ENCODE assay signal across 37 cellular contexts in the genomic region with DNA sequence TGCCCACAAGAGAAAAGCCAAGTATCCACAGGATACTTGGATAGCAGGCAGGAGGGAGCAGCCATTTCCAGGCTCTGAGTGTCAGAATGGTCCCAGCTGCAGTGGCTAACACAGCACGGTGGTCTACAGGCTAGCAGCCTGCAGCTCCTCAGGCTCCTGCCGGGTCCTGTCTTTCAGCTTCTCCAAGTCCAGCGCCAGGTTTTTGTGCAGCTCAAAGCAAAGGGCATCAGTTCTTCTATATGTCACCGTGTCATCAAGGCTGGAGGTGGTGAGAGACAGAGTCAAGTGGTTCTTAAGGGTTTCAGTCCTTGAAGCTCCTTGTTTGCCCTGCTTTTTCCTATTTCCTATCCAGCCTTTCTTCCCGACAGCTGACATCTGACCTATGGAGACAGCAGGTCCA.
"Had no signal": no experiment of that assay in that cellular context is flagged by ENCODE, and none has a peak within 500 bp of the region (broad histone marks: within the 10 kb centered on the region; RNA-seq: fewer than 3 reads in every experiment).

No MANE protein-coding gene starts in this region.

- ATAC-seq: activated CD8-positive, alpha-beta T cell treated with anti-CD3 and anti-CD28 coated beads for 36 hours; activated naive CD4-positive, alpha-beta T cell treated with anti-CD3 and anti-CD28 coated beads, Interleukin-2, amount 50 U/mL, for 72 hours; activated T-cell treated with anti-CD3 and anti-CD28 coated beads, Interleukin-2, amount 50 U/mL, for 4 hours; activated T-cell treated with anti-CD3 and anti-CD28 coated beads, Interleukin-2, amount 50 U/mL, for 72 hours; activated T-helper 17 cell treated with anti-CD3 and anti-CD28 coated beads, Interleukin-2, amount 50 U/mL, for 72 hours; body of pancreas had no signal

- H3K9me3 ChIP-seq: adrenal gland, body of pancreas, breast epithelium had no signal

- H3K9me3 Mint-ChIP-seq: activated B cell treated with CpG ODN at 0.5 μM for 24 hours; activated CD4-positive, alpha-beta memory T cell treated with anti-CD3 and anti-CD28 coated beads for 36 hours; activated CD4-positive, alpha-beta T cell treated with anti-CD3 and anti-CD28 coated beads, Interleukin-2, amount 10 ng/mL, durations not matched to agents 24 days and 14 days; activated CD8-positive, alpha-beta T cell treated with anti-CD3 and anti-CD28 coated beads for 36 hours; activated naive CD4-positive, alpha-beta T cell treated with anti-CD3 and anti-CD28 coated beads for 36 hours; activated naive CD4-positive, alpha-beta T cell treated with anti-CD3 and anti-CD28 coated beads, Interleukin-2, amount 50 U/mL, for 72 hours; activated naive CD8-positive, alpha-beta T cell treated with anti-CD3 and anti-CD28 coated beads for 36 hours; activated T-cell treated with anti-CD3 and anti-CD28 coated beads, Interleukin-2, amount 50 U/mL, for 4 hours; activated T-helper 1 cell treated with anti-CD3 and anti-CD28 coated beads, Interleukin-12 subunit alpha, Interleukin-12 subunit beta, Interleukin-2, Interleukin-4 antibody, amounts not matched to agents 30 ng/mL and 10 ng/mL and 1 ng/mL, durations not matched to agents 14 hours and 24 hours and 36 hours; activated T-helper 17 cell treated with anti-CD3 and anti-CD28 coated beads, Interleukin-2, amount 50 U/mL, for 72 hours; T-helper 1 cell treated with Interleukin-12 subunit alpha and Interleukin-12 subunit beta and Interleukin-4 antibody, amounts not matched to agents 30 μg/mL and 1 μg/mL, for 36 hours; T-helper 2 cell treated with Interferon-gamma antibody and Interleukin-4, amounts not matched to agents 5 μg/mL and 100 μg/mL, for 36 hours had no signal

- DNase-seq: activated B cell treated with CpG ODN at 0.5 μM for 24 hours; activated CD4-positive, alpha-beta memory T cell treated with anti-CD3 and anti-CD28 coated beads for 36 hours; activated CD4-positive, alpha-beta T cell treated with anti-CD3 and anti-CD28 coated beads for 4 hours; activated CD4-positive, alpha-beta T cell treated with anti-CD3 and anti-CD28 coated beads, Interleukin-2, amount 10 ng/mL, durations not matched to agents 24 days and 14 days; activated CD4-positive, alpha-beta T cell treated with anti-CD3 and anti-CD28 coated beads, Interleukin-2, amount 50 U/mL, for 1 hour; activated CD4-positive, alpha-beta T cell treated with anti-CD3 and anti-CD28 coated beads, Interleukin-2, amount 50 U/mL, for 4 hours; activated CD4-positive, CD25-positive, alpha-beta regulatory T cell treated with anti-CD3 and anti-CD28 coated beads, Interleukin-2, amount 50 U/mL, for 72 hours; activated CD8-positive, alpha-beta memory T cell treated with anti-CD3 and anti-CD28 coated beads, Interleukin-2, amount 50 U/mL, for 4 hours; activated CD8-positive, alpha-beta T cell treated with anti-CD3 and anti-CD28 coated beads for 36 hours; activated effector memory CD4-positive, alpha-beta T cell treated with anti-CD3 and anti-CD28 coated beads, Interleukin-2, amount 50 U/mL, for 16 hours; activated gamma-delta T cell treated with Interleukin-2 at 50 U/mL for 16 hours; activated naive CD4-positive, alpha-beta T cell; activated naive CD4-positive, alpha-beta T cell treated with anti-CD3 and anti-CD28 coated beads for 36 hours; activated naive CD4-positive, alpha-beta T cell treated with anti-CD3 and anti-CD28 coated beads, Interleukin-2, amount 50 U/mL, for 16 hours; activated naive CD8-positive, alpha-beta T cell treated with anti-CD3 and anti-CD28 coated beads for 36 hours; activated T-cell treated with anti-CD3 and anti-CD28 coated beads for 4 hours; activated T-cell treated with anti-CD3 and anti-CD28 coated beads, Interleukin-2, amount 50 U/mL, for 1 hour; activated T-cell treated with anti-CD3 and anti-CD28 coated beads, Interleukin-2, amount 50 U/mL, for 4 hours; activated T-cell treated with anti-CD3 and anti-CD28 coated beads, Interleukin-2, amount 50 U/mL, for 72 hours; adrenal gland; amniotic stem cell; aorta; body of pancreas; brain microvascular endothelial cell; central memory CD4-positive, alpha-beta T cell; cerebellar nuclear complex; T-helper 1 cell; T-helper 2 cell; T-helper 9 cell; WERI-Rb-1 had no signal

- H3K27ac Mint-ChIP-seq: activated B cell treated with CpG ODN at 0.5 μM for 24 hours; activated CD4-positive, alpha-beta memory T cell treated with anti-CD3 and anti-CD28 coated beads for 36 hours; activated CD4-positive, alpha-beta T cell treated with anti-CD3 and anti-CD28 coated beads, Interleukin-2, amount 10 ng/mL, durations not matched to agents 24 days and 14 days; activated CD8-positive, alpha-beta T cell treated with anti-CD3 and anti-CD28 coated beads for 36 hours; activated naive CD4-positive, alpha-beta T cell treated with anti-CD3 and anti-CD28 coated beads for 36 hours; activated naive CD8-positive, alpha-beta T cell treated with anti-CD3 and anti-CD28 coated beads for 36 hours; activated T-cell treated with anti-CD3 and anti-CD28 coated beads, Interleukin-2, amount 50 U/mL, for 72 hours; activated T-helper 1 cell treated with anti-CD3 and anti-CD28 coated beads, Interleukin-12 subunit alpha, Interleukin-12 subunit beta, Interleukin-2, Interleukin-4 antibody, amounts not matched to agents 30 ng/mL and 10 ng/mL and 1 ng/mL, durations not matched to agents 14 hours and 24 hours and 36 hours; activated T-helper 17 cell treated with anti-CD3 and anti-CD28 coated beads, Interleukin-2, amount 50 U/mL, for 72 hours; T-helper 1 cell treated with Interleukin-12 subunit alpha and Interleukin-12 subunit beta and Interleukin-4 antibody, amounts not matched to agents 30 μg/mL and 1 μg/mL, for 36 hours; T-helper 2 cell treated with Interferon-gamma antibody and Interleukin-4, amounts not matched to agents 5 μg/mL and 100 μg/mL, for 36 hours had no signal

- H3K36me3 Mint-ChIP-seq: activated CD4-positive, alpha-beta memory T cell treated with anti-CD3 and anti-CD28 coated beads for 36 hours; activated naive CD4-positive, alpha-beta T cell treated with anti-CD3 and anti-CD28 coated beads, Interleukin-2, amount 50 U/mL, for 72 hours; activated naive CD8-positive, alpha-beta T cell treated with anti-CD3 and anti-CD28 coated beads for 36 hours had no signal

- H3K27ac ChIP-seq: adrenal gland, body of pancreas, brain microvascular endothelial cell, breast epithelium, WERI-Rb-1 had no signal

- H3K27me3 Mint-ChIP-seq: activated naive CD8-positive, alpha-beta T cell treated with anti-CD3 and anti-CD28 coated beads for 36 hours; activated T-helper 17 cell treated with anti-CD3 and anti-CD28 coated beads, Interleukin-2, amount 50 U/mL, for 72 hours had no signal

- FAIRE-seq: astrocyte had no signal

- H3K4me1 ChIP-seq: adrenal gland, breast epithelium had no signal

- H3K4me3 ChIP-seq: adrenal gland, body of pancreas, breast epithelium had no signal

- H3K36me3 ChIP-seq: adrenal gland, brain microvascular endothelial cell, breast epithelium, WERI-Rb-1 had no signal

- H3K4me3 Mint-ChIP-seq: activated B cell treated with CpG ODN at 0.5 μM for 24 hours; activated CD4-positive, alpha-beta memory T cell treated with anti-CD3 and anti-CD28 coated beads for 36 hours; activated CD4-positive, alpha-beta T cell treated with anti-CD3 and anti-CD28 coated beads, Interleukin-2, amount 10 ng/mL, durations not matched to agents 24 days and 14 days; activated CD8-positive, alpha-beta T cell treated with anti-CD3 and anti-CD28 coated beads for 36 hours; activated naive CD4-positive, alpha-beta T cell treated with anti-CD3 and anti-CD28 coated beads for 36 hours; activated naive CD8-positive, alpha-beta T cell treated with anti-CD3 and anti-CD28 coated beads for 36 hours; activated T-cell treated with anti-CD3 and anti-CD28 coated beads, Interleukin-2, amount 50 U/mL, for 4 hours; activated T-cell treated with anti-CD3 and anti-CD28 coated beads, Interleukin-2, amount 50 U/mL, for 72 hours; activated T-helper 1 cell treated with anti-CD3 and anti-CD28 coated beads, Interleukin-12 subunit alpha, Interleukin-12 subunit beta, Interleukin-2, Interleukin-4 antibody, amounts not matched to agents 30 ng/mL and 10 ng/mL and 1 ng/mL, durations not matched to agents 14 hours and 24 hours and 36 hours; activated T-helper 17 cell treated with anti-CD3 and anti-CD28 coated beads, Interleukin-2, amount 50 U/mL, for 72 hours; T-helper 1 cell treated with Interleukin-12 subunit alpha and Interleukin-12 subunit beta and Interleukin-4 antibody, amounts not matched to agents 30 μg/mL and 1 μg/mL, for 36 hours; T-helper 2 cell treated with Interferon-gamma antibody and Interleukin-4, amounts not matched to agents 5 μg/mL and 100 μg/mL, for 36 hours had no signal

- H3K4me1 Mint-ChIP-seq: activated B cell treated with CpG ODN at 0.5 μM for 24 hours; activated T-helper 17 cell treated with anti-CD3 and anti-CD28 coated beads, Interleukin-2, amount 50 U/mL, for 72 hours had no signal

- H3K27me3 ChIP-seq: adrenal gland, body of pancreas, brain microvascular endothelial cell, breast epithelium had no signal
